21 cellular contexts compared by ENCODE assay signal in the genomic region with DNA sequence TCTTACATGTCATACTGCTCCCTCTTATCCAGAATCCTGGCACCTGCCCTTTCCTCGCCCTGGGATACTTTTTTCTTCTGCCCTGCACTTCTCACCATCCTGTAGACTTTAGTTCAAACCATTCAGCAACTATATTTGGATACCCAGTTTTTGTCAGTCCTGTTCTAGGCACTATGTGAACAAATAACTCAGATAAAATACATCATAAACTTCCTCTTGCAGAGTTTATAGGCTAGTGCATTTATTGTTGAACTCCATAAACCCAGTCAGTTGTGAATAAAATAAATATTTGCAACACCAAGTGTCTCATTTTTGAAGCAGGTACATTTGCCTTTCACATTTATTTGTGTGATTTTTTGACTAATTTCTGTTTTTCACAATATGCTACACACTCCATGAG. TPM values are rescaled to one million over a fixed set of nuclear protein-coding genes. Genes with fewer than 3 reads are reported as not detected.
A peak's percentile ranks its signal among the peaks of the same experiment; 100 is the strongest.
DNase-seq lines count a peak whose midpoint lies in the region; ATAC-seq and TF ChIP-seq lines count a peak whose summit lies in the region.
"Had no signal": no experiment of that assay in that cellular context is flagged by ENCODE, and none has a peak within 500 bp of the region (broad histone marks: within the 10 kb centered on the region; RNA-seq: fewer than 3 reads in every experiment).

No MANE protein-coding gene starts in this region.

- CTCF ChIA-PET in CD4-positive, alpha-beta memory T cell (lab: Charles Lee; ENCODE audit: partially characterized antibody), result no interaction called here

- H3K4me1 Mint-ChIP-seq in CD4-positive, alpha-beta memory T cell, result peaks cover 43 to 64% (median 53%) of the 10 kb centered on the region in 4 donors

- no peaks in the 10 kb centered on the region for H3K9me2 ChIP-seq in DOHH2 (replicated peaks; ENCODE audit: control insufficient read depth, low read length)

- no peak for TF ChIP-seq CTCF in DOHH2 (IDR thresholded peaks at IDR 0.05; ENCODE audit: low read depth, low read length, poor library complexity, severe bottlenecking)
- no peak for TF ChIP-seq CTCF in LNCaP clone FGC (IDR thresholded peaks at IDR 0.05; ENCODE audit: control insufficient read depth, extremely low read depth, insufficient read depth)
- TF ChIP-seq CTCF in psoas muscle (IDR thresholded peaks at IDR 0.05), result no peak

- H3K9me3 ChIP-seq in DOHH2 (ENCODE audit: control insufficient read depth, insufficient read depth, low read length) (no peaks in the 10 kb centered on the region), endocrine pancreas (ENCODE audit: control insufficient read depth, low read length) (no peaks in the 10 kb centered on the region), psoas muscle (no peaks in the 10 kb centered on the region)
- H3K9me3 ChIP-seq in CD4-positive, alpha-beta memory T cell (ENCODE audit: control insufficient read depth in 1 of 2, low read length in 2 of 2), result no peaks in the 10 kb centered on the region
- H3K9me3 ChIP-seq: sigmoid colon, thoracic aorta had no signal

- peaks cover 5% of the 10 kb centered on the region; the same call in 1 of the 2 replicates for H3F3A ChIP-seq in DOHH2 (ENCODE audit: control insufficient read depth, insufficient read depth)

- H3K79me2 ChIP-seq in DOHH2 (ENCODE audit: control insufficient read depth, low read length), result peaks cover 61% of the 10 kb centered on the region
- H3K79me2 ChIP-seq: parathyroid adenoma had no signal

- POLR2A ChIA-PET in CD4-positive, alpha-beta memory T cell (lab: Charles Lee; ENCODE audit: partially characterized antibody), result no interaction called here

- H3K4me3 ChIP-seq in DOHH2 (ENCODE audit: low read length) (peak overlapping the region; percentile 13; the same call in 1 of the 2 replicates), LNCaP clone FGC (ENCODE audit: low read depth, low read length) (peak overlapping the region; percentile 10; the same call in 1 of the 2 replicates), endocrine pancreas (ENCODE audit: control insufficient read depth, insufficient read depth, low read length) (peak overlapping the region; percentile 6), psoas muscle (no peak overlapping the region)
- H3K4me3 ChIP-seq in CD4-positive, alpha-beta memory T cell (ENCODE audit: low read length in 2 of 2), result no peak overlapping the region
- H3K4me3 ChIP-seq: cardiac muscle cell, dorsolateral prefrontal cortex, sigmoid colon, thoracic aorta had no signal

- H3K4me3 Mint-ChIP-seq in CD4-positive, alpha-beta memory T cell, result no peak overlapping the region
- H3K4me3 Mint-ChIP-seq: activated CD4-positive, alpha-beta T cell treated with anti-CD3 and anti-CD28 coated beads, Interleukin-2, amount 10 ng/mL, durations not matched to agents 7 days and 5 days; T-helper 1 cell treated with Interleukin-12 subunit alpha and Interleukin-12 subunit beta and Interleukin-4 antibody, amounts not matched to agents 30 μg/mL and 1 μg/mL, for 36 hours had no signal

- H3K36me3 ChIP-seq in DOHH2 (ENCODE audit: control insufficient read depth, low read length) (peaks cover 75% of the 10 kb centered on the region), endocrine pancreas (ENCODE audit: control insufficient read depth, insufficient read depth, low read length) (no peaks in the 10 kb centered on the region), psoas muscle (ENCODE audit: insufficient read depth in 1 of 2, low read depth in 1 of 2) (peaks cover 0 to 27% of the 10 kb centered on the region in 2 donors)
- no peaks in the 10 kb centered on the region for H3K36me3 ChIP-seq in CD4-positive, alpha-beta memory T cell (ENCODE audit: insufficient read depth, low read length)
- H3K36me3 ChIP-seq: thoracic aorta had no signal

- H3K27ac Mint-ChIP-seq in CD4-positive, alpha-beta memory T cell, result peak overlapping the region in 2 of 7 donors; percentile 7 to 48
- H3K27ac Mint-ChIP-seq: activated CD4-positive, alpha-beta T cell treated with anti-CD3 and anti-CD28 coated beads, Interleukin-2, amount 10 ng/mL, durations not matched to agents 7 days and 5 days; T-helper 1 cell treated with Interleukin-12 subunit alpha and Interleukin-12 subunit beta and Interleukin-4 antibody, amounts not matched to agents 30 μg/mL and 1 μg/mL, for 36 hours had no signal

- intact Hi-C loops in psoas muscle (cut with DNase I), result loop anchor here in 1 of 2 donors (10.0 kb wide), 1 partner anchor 833 kb away; a partner anchor contains a TSS
- intact Hi-C loops in CD4-positive, alpha-beta memory T cell (cut with micrococcal nuclease), result no loop called here

- no peaks in the 10 kb centered on the region for H4K20me1 ChIP-seq in DOHH2 (ENCODE audit: control insufficient read depth, insufficient read depth, low read depth, low read length)

- no peaks in the 10 kb centered on the region for H3K27me3 Mint-ChIP-seq in CD4-positive, alpha-beta memory T cell
- H3K27me3 Mint-ChIP-seq: activated CD4-positive, alpha-beta T cell treated with anti-CD3 and anti-CD28 coated beads, Interleukin-2, amount 10 ng/mL, durations not matched to agents 7 days and 5 days; naive thymus-derived CD4-positive, alpha-beta T cell had no signal

- H3K36me3 Mint-ChIP-seq in CD4-positive, alpha-beta memory T cell, result peaks cover 22 to 34% of the 10 kb centered on the region in 2 donors

- no peaks in the 10 kb centered on the region for H3K9me3 Mint-ChIP-seq in CD4-positive, alpha-beta memory T cell

- no peak overlapping the region for H3K27ac ChIP-seq in DOHH2 (ENCODE audit: low read depth, low read length)
- H3K27ac ChIP-seq in psoas muscle, result peak overlapping the region; percentile 96
- no peak overlapping the region for H3K27ac ChIP-seq in CD4-positive, alpha-beta memory T cell (ENCODE audit: low read depth, low read length)
- H3K27ac ChIP-seq: cardiac muscle cell, parathyroid adenoma had no signal

- H3K9ac ChIP-seq in endocrine pancreas (ENCODE audit: control insufficient read depth, insufficient read depth, low read length), result no peak overlapping the region
- H3K9ac ChIP-seq: parathyroid adenoma had no signal

- no peak for ATAC-seq in psoas muscle
- ATAC-seq: naive thymus-derived CD4-positive, alpha-beta T cell had no signal

- H3K27me3 ChIP-seq in DOHH2 (ENCODE audit: control insufficient read depth, low read length) (no peaks in the 10 kb centered on the region), endocrine pancreas (ENCODE audit: control insufficient read depth, insufficient read depth, low read length) (no peaks in the 10 kb centered on the region), psoas muscle (ENCODE audit: insufficient read depth in 3 of 3, low read length in 2 of 3) (no peaks in the 10 kb centered on the region)
- H3K27me3 ChIP-seq in CD4-positive, alpha-beta memory T cell (ENCODE audit: insufficient read depth, low read length), result no peaks in the 10 kb centered on the region
- H3K27me3 ChIP-seq: cardiac muscle cell, dorsolateral prefrontal cortex, sigmoid colon had no signal

- H3K4me1 ChIP-seq in DOHH2 (ENCODE audit: control insufficient read depth, low read length) (peaks cover 41% of the 10 kb centered on the region), endocrine pancreas (ENCODE audit: control insufficient read depth, insufficient read depth, low read length) (peaks cover 22% of the 10 kb centered on the region), psoas muscle (peaks cover 47% of the 10 kb centered on the region)
- peaks cover 44% of the 10 kb centered on the region for H3K4me1 ChIP-seq in CD4-positive, alpha-beta memory T cell (ENCODE audit: insufficient read depth, low read length)

- 92 to 100% (median 96%) methylated on average over 1 of the region's 1 CpG for WGBS in psoas muscle, 3 donors

- DNase-seq in LNCaP clone FGC (ENCODE audit: low read depth) (peak; percentile 67), psoas muscle (no peak), GF-D8 (lab: John Stamatoyannopoulos, UW) (no peak), NCI-H446 treated with DMSO at 0.1 percent for 48 hours (lab: John Stamatoyannopoulos, UW) (no peak)
- DNase-seq in CD4-positive, alpha-beta memory T cell, result no peak
- DNase-seq: activated CD4-positive, alpha-beta T cell treated with anti-CD3 and anti-CD28 coated beads, Interleukin-2, amount 10 ng/mL, durations not matched to agents 7 days and 5 days; activated effector memory CD4-positive, alpha-beta T cell treated with anti-CD3 and anti-CD28 coated beads, Interleukin-2, amount 50 U/mL, for 16 hours; DMS79 treated with DMSO at 0.1 percent for 48 hours; dorsolateral prefrontal cortex; foreskin fibroblast; hippocampal formation; IMR-90; naive thymus-derived CD4-positive, alpha-beta T cell; NCI-H187; sigmoid colon had no signal

- peak overlapping the region; percentile 74 for H3K4me2 ChIP-seq in DOHH2 (ENCODE audit: low read length)

RNA-seq across cellular contexts. Expression of a gene that starts 4.3 kb away (rescaled TPM):
- total RNA-seq in psoas muscle, result 10 to 100 TPM; 29.3 to 44.6 (median 36.9) TPM
- 10 to 100 TPM in 2 of 3 donors, 1 to 10 TPM in 1; 4.6 to 13.1 (median 11.3) TPM for polyA plus RNA-seq in psoas muscle
- 10 to 100 TPM; 22.1 to 25.2 TPM for total RNA-seq in CD4-positive, alpha-beta memory T cell
- 10 to 100 TPM; 33.4 to 33.7 TPM for polyA plus RNA-seq in CD4-positive, alpha-beta memory T cell

Comparison
In these comparisons a context has a peak if more than half of its experiments do, and no peak if none do; other contexts are left out.
1. H3K4me3 ChIP-seq: peak in DOHH2 (single experiment), LNCaP clone FGC (single experiment) and endocrine pancreas (single experiment); none in psoas muscle (single experiment) and CD4-positive, alpha-beta memory T cell (0 of 2).